In genomic region chr2:25274868-25275574, GRCh38 we compare ENCODE assay signal across 10 cellular contexts.
DNase-seq lines count a peak whose midpoint lies in the region; ATAC-seq and TF ChIP-seq lines count a peak whose summit lies in the region.
"Had no signal": no experiment of that assay in that cellular context is flagged by ENCODE, and none has a peak within 500 bp of the region (broad histone marks: within the 10 kb centered on the region; RNA-seq: fewer than 3 reads in every experiment).

No MANE protein-coding gene starts in this region.

- H3K36me3 Mint-ChIP-seq in CD4-positive, CD25-positive, alpha-beta regulatory T cell, result peaks cover 16% of the 10 kb centered on the region

- peaks cover 6% of the 10 kb centered on the region for H3K36me3 ChIP-seq in CD4-positive, CD25-positive, alpha-beta regulatory T cell (ENCODE audit: control insufficient read depth, insufficient read depth, low read length)
- H3K36me3 ChIP-seq in psoas muscle (ENCODE audit: insufficient read depth in 1 of 2, low read depth in 1 of 2) (peaks cover 0 to 50% of the 10 kb centered on the region in 2 donors), SK-N-SH (replicated peaks in 1 of 2; ENCODE audit: control insufficient read depth in 1 of 2, insufficient read depth in 2 of 2, low read length in 1 of 2) (peaks cover 0 to 31% of the 10 kb centered on the region in 2 experiments)

- H3K4me3 ChIP-seq in CD4-positive, CD25-positive, alpha-beta regulatory T cell (ENCODE audit: low read depth, low read length), result no peak overlapping the region
- no peak overlapping the region for H3K4me3 ChIP-seq in psoas muscle
- H3K4me3 ChIP-seq in SK-N-SH (ENCODE audit: low read depth in 2 of 2, low read length in 1 of 2), result no peak overlapping the region
- H3K4me3 ChIP-seq: SK-N-MC had no signal

- 72 to 82% (median 74%) methylated on average over 24 to 27 of the region's 27 CpGs for WGBS in psoas muscle, 3 donors
- 96% methylated on average over 26 of the region's 27 CpGs for WGBS in SK-N-SH (ENCODE audit: low lambda C conversion rate)

- H3K9me3 Mint-ChIP-seq in CD4-positive, CD25-positive, alpha-beta regulatory T cell, result no peaks in the 10 kb centered on the region

- peaks cover 15 to 79% (median 44%) of the 10 kb centered on the region in 4 donors for H3K4me1 Mint-ChIP-seq in CD4-positive, CD25-positive, alpha-beta regulatory T cell

- H3K27me3 ChIP-seq in CD4-positive, CD25-positive, alpha-beta regulatory T cell (ENCODE audit: control insufficient read depth, insufficient read depth, low read length), result no peaks in the 10 kb centered on the region
- no peaks in the 10 kb centered on the region for H3K27me3 ChIP-seq in psoas muscle (ENCODE audit: insufficient read depth in 3 of 3, low read length in 2 of 3)
- H3K27me3 ChIP-seq in SK-N-SH (ENCODE audit: insufficient read depth), result no peaks in the 10 kb centered on the region

- no peak for ATAC-seq in CD4-positive, CD25-positive, alpha-beta regulatory T cell (ENCODE audit: low read depth in 2 of 2)
- no peak for ATAC-seq in psoas muscle

- no peaks in the 10 kb centered on the region for H3K27me3 Mint-ChIP-seq in CD4-positive, CD25-positive, alpha-beta regulatory T cell

- DNase-seq in CD4-positive, CD25-positive, alpha-beta regulatory T cell, result peak; percentile 19 to 61 (median 50)
- DNase-seq in T-helper 9 cell (peak; percentile 51), dermis blood vessel endothelial cell (peak; percentile 38), psoas muscle (peak; percentile 51 to 69), hepatic stellate cell (ENCODE audit: low spot score) (no peak), germinal center (ENCODE audit: low spot score) (no peak), kidney glomerular epithelial cell (lab: John Stamatoyannopoulos, UW) (no peak), SK-N-SH (no peak)
- DNase-seq: retina had no signal

- no peak overlapping the region for H3K9ac ChIP-seq in SK-N-SH

- peak overlapping the region; percentile 94 for H3K27ac ChIP-seq in CD4-positive, CD25-positive, alpha-beta regulatory T cell (ENCODE audit: insufficient read depth, low read length, poor library complexity, severe bottlenecking)
- H3K27ac ChIP-seq in psoas muscle, result peak overlapping the region; percentile 23
- H3K27ac ChIP-seq in SK-N-SH (ENCODE audit: low read depth in 2 of 2, low read length in 1 of 2), result peak overlapping the region in 1 of 2 experiments; percentile 23; a peak in 1 of 4 replicates
- H3K27ac ChIP-seq: SK-N-MC had no signal

- H3K79me2 ChIP-seq in SK-N-SH (ENCODE audit: insufficient read depth), result no peaks in the 10 kb centered on the region

- H3K27ac Mint-ChIP-seq in CD4-positive, CD25-positive, alpha-beta regulatory T cell, result peak overlapping the region; percentile 96 to 100 (median 99)

- no peaks in the 10 kb centered on the region for H3K9me2 ChIP-seq in SK-N-SH

- CTCF ChIA-PET in SK-N-SH (lab: Yijun Ruan, JAX), result interaction anchor here (1.4 kb wide), 1 partner anchor 87 kb away, joined by 3 read pairs; no protein-coding TSS in a partner anchor

- peaks cover 3% of the 10 kb centered on the region for H3F3A ChIP-seq in SK-N-SH (replicated peaks; ENCODE audit: insufficient read depth)

- TF ChIP-seq RAD21 in SK-N-SH (IDR thresholded peaks at IDR 0.05; ENCODE audit: low read length), result no peak

- no peak for TF ChIP-seq CTCF in psoas muscle (IDR thresholded peaks at IDR 0.05)
- TF ChIP-seq CTCF in SK-N-SH (IDR thresholded peaks at IDR 0.05), result no peak

- H2AFZ ChIP-seq in SK-N-SH (ENCODE audit: low read depth), result no peak overlapping the region

- TF ChIP-seq EP300 in SK-N-SH (IDR thresholded peaks at IDR 0.05; ENCODE audit: borderline replicate concordance in 1 of 2, low read depth in 1 of 2, low read length in 1 of 2), result no peak

- no peak overlapping the region for H3K4me2 ChIP-seq in SK-N-SH

- H3K4me3 Mint-ChIP-seq in CD4-positive, CD25-positive, alpha-beta regulatory T cell, result peak overlapping the region; percentile 66 to 86 (median 74)

- H3K9me3 ChIP-seq in CD4-positive, CD25-positive, alpha-beta regulatory T cell (ENCODE audit: control insufficient read depth in 2 of 2, low read length in 2 of 2), result no peaks in the 10 kb centered on the region
- H3K9me3 ChIP-seq in psoas muscle, result no peaks in the 10 kb centered on the region
- no peaks in the 10 kb centered on the region for H3K9me3 ChIP-seq in SK-N-SH

- POLR2A ChIA-PET in SK-N-SH (lab: Yijun Ruan, JAX), result no interaction called here

- H4K20me1 ChIP-seq in SK-N-SH (ENCODE audit: insufficient read depth), result no peaks in the 10 kb centered on the region

- intact Hi-C loops in psoas muscle (cut with DNase I), result no loop called here

- peaks cover 72% of the 10 kb centered on the region for H3K4me1 ChIP-seq in CD4-positive, CD25-positive, alpha-beta regulatory T cell (ENCODE audit: control insufficient read depth, insufficient read depth, low read length, poor library complexity, severe bottlenecking)
- H3K4me1 ChIP-seq in psoas muscle (peaks cover 24% of the 10 kb centered on the region), SK-N-SH (ENCODE audit: control insufficient read depth in 1 of 2, insufficient read depth in 2 of 2, low read depth in 1 of 2, low read length in 1 of 2) (peaks cover 0 to 11% of the 10 kb centered on the region in 2 experiments; a peak in 2 of 4 replicates)

TF ChIP-seq in SK-N-SH, 30 proteins besides CTCF, POLR2A, EP300 and RAD21:
- no peak for TF ChIP-seq ELF1 (IDR thresholded peaks at IDR 0.05)

Comparison
In these comparisons a context has a peak if more than half of its experiments do, and no peak if none do; other contexts are left out.
1. DNase-seq: peak in CD4-positive, CD25-positive, alpha-beta regulatory T cell (3 of 3), T-helper 9 cell (single experiment), dermis blood vessel endothelial cell (single experiment) and psoas muscle (2 of 2); none in hepatic stellate cell (single experiment), germinal center (single experiment), kidney glomerular epithelial cell (single experiment) and SK-N-SH (single experiment).